Comparison of ENCODE assay signal across 16 cellular contexts in the genomic region with DNA sequence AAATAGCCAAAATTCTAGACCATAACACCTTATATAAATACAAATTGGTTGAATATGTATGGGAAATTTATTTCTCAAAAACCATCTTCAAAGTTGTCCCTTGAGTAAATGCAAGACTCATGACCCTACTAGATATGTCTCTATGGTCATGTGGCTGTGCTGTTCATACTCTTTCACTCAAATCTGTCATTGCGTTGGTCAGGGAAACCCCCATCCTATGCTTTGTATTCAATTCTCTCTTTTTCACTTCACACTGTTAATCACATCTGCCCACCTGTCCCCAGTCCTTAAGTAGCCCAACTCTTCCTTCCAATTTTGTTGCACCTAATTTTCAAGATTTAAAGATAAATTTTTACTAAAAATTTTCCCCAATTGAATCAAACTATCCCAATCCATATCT. TPM values are rescaled to one million over a fixed set of nuclear protein-coding genes. Genes with fewer than 3 reads are reported as not detected.
DNase-seq lines count a peak whose midpoint lies in the region; ATAC-seq and TF ChIP-seq lines count a peak whose summit lies in the region.
"Had no signal": no experiment of that assay in that cellular context is flagged by ENCODE, and none has a peak within 500 bp of the region (broad histone marks: within the 10 kb centered on the region; RNA-seq: fewer than 3 reads in every experiment).

No MANE protein-coding gene starts in this region.

- H2AFZ ChIP-seq in OCI-LY3 (ENCODE audit: low read depth, low read length): no peak overlapping the region
- H2AFZ ChIP-seq in smooth muscle cell (ENCODE audit: low read depth): no peak overlapping the region

- peaks cover 17% of the 10 kb centered on the region; the same call in 1 of the 2 replicates for H3K27me3 ChIP-seq in OCI-LY3 (ENCODE audit: low read depth, low read length)
- no peaks in the 10 kb centered on the region for H3K27me3 ChIP-seq in smooth muscle cell (ENCODE audit: low read depth)
- H3K27me3 ChIP-seq: gastroesophageal sphincter, left lung, pancreas had no signal

- no peak for TF ChIP-seq CTCF in OCI-LY3 (IDR thresholded peaks at IDR 0.05; ENCODE audit: low read depth, low read length)
- TF ChIP-seq CTCF in smooth muscle cell (IDR thresholded peaks at IDR 0.05; ENCODE audit: borderline replicate concordance, insufficient read depth, poor library complexity, severe bottlenecking): no peak

- DNase-seq in NCI-H2171 (lab: John Stamatoyannopoulos, UW) (no peak), NCI-H1436 treated with DMSO at 0.1 percent for 48 hours (lab: John Stamatoyannopoulos, UW) (no peak), smooth muscle cell (lab: John Stamatoyannopoulos, UW; ENCODE audit: unreplicated experiment) (no peak)
- DNase-seq in activated CD8-positive, alpha-beta memory T cell treated with anti-CD3 and anti-CD28 coated beads for 24 hours: no peak
- DNase-seq: left lung; NCI-H1417; NCI-H69; pancreas; stimulated activated CD4-positive, alpha-beta T cell treated with anti-CD3 and anti-CD28 coated beads, Interleukin-4, amount 100 ng/mL, for 24 hours had no signal

- H3K4me3 ChIP-seq in OCI-LY3 (ENCODE audit: low read length) (peak overlapping the region; percentile 40), smooth muscle cell (no peak overlapping the region)
- H3K4me3 ChIP-seq: gastroesophageal sphincter, left lung, pancreas, thoracic aorta had no signal

- peak; percentile 100 for ATAC-seq in GM18868 (IDR thresholded peaks at IDR 0.05; ENCODE audit: unreplicated experiment)
- ATAC-seq in GM21381 (IDR thresholded peaks at IDR 0.05; ENCODE audit: unreplicated experiment): peak; percentile 88
- ATAC-seq in HG02981 (IDR thresholded peaks at IDR 0.05; ENCODE audit: unreplicated experiment): peak; percentile 99
- ATAC-seq: gastroesophageal sphincter, left lung, pancreas, SK-N-SH treated with all-trans-retinoic acid at 6 μM for 48 hours had no signal

- H3K79me2 ChIP-seq in OCI-LY3 (ENCODE audit: low read length): no peaks in the 10 kb centered on the region
- H3K79me2 ChIP-seq in smooth muscle cell (ENCODE audit: low read depth): no peaks in the 10 kb centered on the region

- H3F3A ChIP-seq in smooth muscle cell (ENCODE audit: low read depth): peaks cover 4% of the 10 kb centered on the region

- peak overlapping the region; percentile 56 for H3K27ac ChIP-seq in OCI-LY3 (ENCODE audit: low read length)
- no peak overlapping the region for H3K27ac ChIP-seq in smooth muscle cell (ENCODE audit: low read depth)
- H3K27ac ChIP-seq: gastroesophageal sphincter, left lung, pancreas, thoracic aorta had no signal

- H4K20me1 ChIP-seq in OCI-LY3 (ENCODE audit: insufficient read depth, low read length): no peaks in the 10 kb centered on the region
- no peaks in the 10 kb centered on the region for H4K20me1 ChIP-seq in smooth muscle cell (ENCODE audit: low read depth)

- H3K9ac ChIP-seq in OCI-LY3 (ENCODE audit: low read length): peak overlapping the region; percentile 3; the same call in 1 of the 2 replicates
- no peak overlapping the region for H3K9ac ChIP-seq in smooth muscle cell (ENCODE audit: low read depth)

- WGBS in smooth muscle cell (ENCODE audit: low lambda C conversion rate): 87% methylated on average over 1 of the region's 1 CpG

- peak overlapping the region; percentile 72 for H3K4me2 ChIP-seq in OCI-LY3 (ENCODE audit: low read length)
- no peak overlapping the region for H3K4me2 ChIP-seq in smooth muscle cell

- H3K36me3 ChIP-seq in OCI-LY3 (replicated peaks; ENCODE audit: low read depth, low read length): no peaks in the 10 kb centered on the region
- H3K36me3 ChIP-seq in smooth muscle cell (ENCODE audit: low read depth): no peaks in the 10 kb centered on the region
- H3K36me3 ChIP-seq: gastroesophageal sphincter, left lung, pancreas, thoracic aorta had no signal

- peaks cover 34% of the 10 kb centered on the region for H3K4me1 ChIP-seq in OCI-LY3 (ENCODE audit: low read length)
- H3K4me1 ChIP-seq in smooth muscle cell (ENCODE audit: low read depth): peaks cover 6% of the 10 kb centered on the region
- H3K4me1 ChIP-seq: gastroesophageal sphincter, left lung, pancreas had no signal

- no peaks in the 10 kb centered on the region for H3K9me3 ChIP-seq in OCI-LY3 (ENCODE audit: insufficient read depth, low read length)
- H3K9me3 ChIP-seq in smooth muscle cell (replicated peaks; ENCODE audit: low read depth): no peaks in the 10 kb centered on the region
- H3K9me3 ChIP-seq: gastroesophageal sphincter, left lung, pancreas, thoracic aorta had no signal

RNA-seq across cellular contexts. Expression of gene RPS12, which starts 51.0 kb away (rescaled TPM):
- total RNA-seq in smooth muscle cell: 1,951 and 1,972 TPM in 2 replicates
- polyA plus RNA-seq in smooth muscle cell: 507 and 567 TPM in 2 replicates
